Comparison of ENCODE assay signal across 20 cellular contexts in genomic region chr2:223508372-223508771, GRCh38.
A peak's percentile ranks its signal among the peaks of the same experiment; 100 is the strongest.
DNase-seq lines count a peak whose midpoint lies in the region; ATAC-seq and TF ChIP-seq lines count a peak whose summit lies in the region.
"Had no signal": no experiment of that assay in that cellular context is flagged by ENCODE, and none has a peak within 500 bp of the region (broad histone marks: within the 10 kb centered on the region; RNA-seq: fewer than 3 reads in every experiment).

No MANE protein-coding gene starts in this region.

- H3K9ac ChIP-seq in parathyroid adenoma = no peak overlapping the region
- H3K9ac ChIP-seq: BLaER1 had no signal

- H3K9me3 ChIP-seq in parathyroid adenoma (ENCODE audit: control insufficient read depth, low read length) (no peaks in the 10 kb centered on the region), gastrocnemius medialis (no peaks in the 10 kb centered on the region)
- H3K9me3 ChIP-seq: Peyer's patch had no signal

- no peak for DNase-seq in coronary artery (ENCODE audit: low spot score)
- DNase-seq in gastrocnemius medialis = no peak
- DNase-seq in Ammon's horn (ENCODE audit: low spot score) = no peak
- DNase-seq in HuH-7 (ENCODE audit: low spot score) = no peak
- DNase-seq: Caco-2; CD4-positive, alpha-beta T cell; DMS 273 treated with DMSO at 0.1 percent for 48 hours; DND-41; GOT3; MV-4-11; NCI-H1105 treated with DMSO at 0.1 percent for 48 hours; NCI-H2029 treated with DMSO at 0.1 percent for 48 hours; NCI-H510A treated with DMSO at 0.1 percent for 48 hours; NCI-H748 treated with DMSO at 0.1 percent for 48 hours; Peyer's patch had no signal

- intact Hi-C loops in gastrocnemius medialis (cut with DNase I; ENCODE audit: low total_unique reads) = no loop called here

- no peak for TF ChIP-seq POLR2A in gastrocnemius medialis (IDR thresholded peaks at IDR 0.05)

- H3K4me1 ChIP-seq in parathyroid adenoma = peaks cover 6% of the 10 kb centered on the region
- no peaks in the 10 kb centered on the region for H3K4me1 ChIP-seq in gastrocnemius medialis
- H3K4me1 ChIP-seq: Caco-2, Peyer's patch had no signal

- peak; percentile 94 for ATAC-seq in SK-N-SH treated with all-trans-retinoic acid at 6 μM for 48 hours
- ATAC-seq in gastrocnemius medialis = no peak
- no peak for ATAC-seq in GM19463 (IDR thresholded peaks at IDR 0.05; ENCODE audit: unreplicated experiment)
- ATAC-seq: HCT116 had no signal

- in situ Hi-C loops in gastrocnemius medialis (cut with MboI; ENCODE audit: low sequenced_read_pairs in 4 of 4) = no loop called here

- H2AFZ ChIP-seq in parathyroid adenoma = peak overlapping the region; percentile 66

- no peaks in the 10 kb centered on the region for H3K27me3 ChIP-seq in parathyroid adenoma (ENCODE audit: control insufficient read depth, insufficient read depth, low read length)
- H3K27me3 ChIP-seq in gastrocnemius medialis = no peaks in the 10 kb centered on the region
- H3K27me3 ChIP-seq: BLaER1, Peyer's patch had no signal

- no peak overlapping the region for H3K4me2 ChIP-seq in parathyroid adenoma (ENCODE audit: low read length)
- H3K4me2 ChIP-seq: BLaER1 had no signal

- H3K79me2 ChIP-seq in parathyroid adenoma = no peaks in the 10 kb centered on the region

- H3K36me3 ChIP-seq in parathyroid adenoma (ENCODE audit: control insufficient read depth, insufficient read depth, low read length) (no peaks in the 10 kb centered on the region), gastrocnemius medialis (no peaks in the 10 kb centered on the region)
- H3K36me3 ChIP-seq: BLaER1, Peyer's patch had no signal

- H3K4me3 ChIP-seq in coronary artery (no peak overlapping the region), parathyroid adenoma (ENCODE audit: low read depth, low read length) (no peak overlapping the region), gastrocnemius medialis (no peak overlapping the region)
- H3K4me3 ChIP-seq: BLaER1, Peyer's patch had no signal

- H3K27ac ChIP-seq in coronary artery (peak overlapping the region; percentile 11 to 59), parathyroid adenoma (no peak overlapping the region), gastrocnemius medialis (no peak overlapping the region)
- H3K27ac ChIP-seq: BLaER1, Peyer's patch had no signal

- TF ChIP-seq CTCF in coronary artery (IDR thresholded peaks at IDR 0.05) (no peak), parathyroid adenoma (IDR thresholded peaks at IDR 0.05) (no peak), gastrocnemius medialis (IDR thresholded peaks at IDR 0.05 in 4 of 5, conservative IDR thresholded peaks at IDR 0.05 in 1 of 5) (no peak)

TF ChIP-seq in SK-N-SH treated with all-trans-retinoic acid at 6 μM for 48 hours, 23 proteins besides CTCF, POLR2A, EP300 and RAD21:
- no peak for TF ChIP-seq TOX (CRISPR knock-in tag; IDR thresholded peaks at IDR 0.05; ENCODE audit: borderline replicate concordance)
- TF ChIP-seq ZNF8 (CRISPR knock-in tag; IDR thresholded peaks at IDR 0.05) = no peak
- TF ChIP-seq ZNF70 (CRISPR knock-in tag; IDR thresholded peaks at IDR 0.05) = no peak
- no peak for TF ChIP-seq RARB (CRISPR knock-in tag; IDR thresholded peaks at IDR 0.05)
- no peak for TF ChIP-seq ESRRG (CRISPR knock-in tag; IDR thresholded peaks at IDR 0.05)
- no peak for TF ChIP-seq ZC3H10 (CRISPR knock-in tag; IDR thresholded peaks at IDR 0.05)
- no peak for TF ChIP-seq TSHZ2 (CRISPR knock-in tag; IDR thresholded peaks at IDR 0.05)
- TF ChIP-seq ISL1 (CRISPR knock-in tag; IDR thresholded peaks at IDR 0.05) = no peak
- no peak for TF ChIP-seq CSRNP3 (CRISPR knock-in tag; IDR thresholded peaks at IDR 0.05)
- no peak for TF ChIP-seq CREB5 (CRISPR knock-in tag; IDR thresholded peaks at IDR 0.05; ENCODE audit: low read depth)
- TF ChIP-seq SNAI2 (CRISPR knock-in tag; IDR thresholded peaks at IDR 0.05) = no peak
- no peak for TF ChIP-seq BACH2 (CRISPR knock-in tag; IDR thresholded peaks at IDR 0.05; ENCODE audit: borderline replicate concordance)
- TF ChIP-seq PPARA (CRISPR knock-in tag; IDR thresholded peaks at IDR 0.05; ENCODE audit: borderline replicate concordance) = no peak
- no peak for TF ChIP-seq ZFP3 (CRISPR knock-in tag; IDR thresholded peaks at IDR 0.05)
- TF ChIP-seq ZNF565 (CRISPR knock-in tag; conservative IDR thresholded peaks at IDR 0.05; ENCODE audit: low read depth) = no peak
- no peak for TF ChIP-seq POU6F1 (CRISPR knock-in tag; IDR thresholded peaks at IDR 0.05; ENCODE audit: borderline replicate concordance, low read depth)
- no peak for TF ChIP-seq PATZ1 (CRISPR knock-in tag; IDR thresholded peaks at IDR 0.05; ENCODE audit: borderline replicate concordance)
- TF ChIP-seq TCF4 (CRISPR knock-in tag; IDR thresholded peaks at IDR 0.05; ENCODE audit: borderline replicate concordance) = no peak

Comparison
In these comparisons a context has a peak if more than half of its experiments do, and no peak if none do; other contexts are left out.
1. H3K27ac ChIP-seq: peak in coronary artery (2 of 2); none in parathyroid adenoma (single experiment) and gastrocnemius medialis (0 of 4).